In genomic region chr1:244645414-244645813, GRCh38 we compare ENCODE assay signal across 3 cellular contexts.
"Had no signal": no experiment of that assay in that cellular context is flagged by ENCODE, and none has a peak within 500 bp of the region (broad histone marks: within the 10 kb centered on the region; RNA-seq: fewer than 3 reads in every experiment).

No MANE protein-coding gene starts in this region.

- H3K4me3 ChIP-seq: GM12878 had no signal

- DNase-seq: GDM1, GF-D8 had no signal
